In genomic region chr15:31158858-31159569, GRCh38 we compare ENCODE assay signal across 26 cellular contexts. TPM values are rescaled to one million over a fixed set of nuclear protein-coding genes. Genes with fewer than 3 reads are reported as not detected.
A peak's percentile ranks its signal among the peaks of the same experiment; 100 is the strongest.
DNase-seq lines count a peak whose midpoint lies in the region; ATAC-seq and TF ChIP-seq lines count a peak whose summit lies in the region.
"Had no signal": no experiment of that assay in that cellular context is flagged by ENCODE, and none has a peak within 500 bp of the region (broad histone marks: within the 10 kb centered on the region; RNA-seq: fewer than 3 reads in every experiment).

No MANE protein-coding gene starts in this region.

- POLR2A ChIA-PET in OCI-LY7 (lab: Charles Lee): no interaction called here

- no peaks in the 10 kb centered on the region for H3K79me2 ChIP-seq in GM23338 (replicated peaks; ENCODE audit: insufficient read depth)
- no peaks in the 10 kb centered on the region for H3K79me2 ChIP-seq in OCI-LY7 (ENCODE audit: insufficient read depth, low read depth, low read length)

- TF ChIP-seq EP300 in esophagus muscularis mucosa (IDR thresholded peaks at IDR 0.05): no peak

- intact Hi-C loops in esophagus muscularis mucosa (cut with DNase I): no loop called here
- intact Hi-C loops in psoas muscle (cut with DNase I): no loop called here
- intact Hi-C loops in OCI-LY7 (cut with micrococcal nuclease; ENCODE audit: unreplicated experiment): no loop called here

- no peak overlapping the region for H3K27ac ChIP-seq in GM23338 (ENCODE audit: low read depth)
- no peak overlapping the region for H3K27ac ChIP-seq in esophagus muscularis mucosa (replicated peaks in 1 of 4)
- no peak overlapping the region for H3K27ac ChIP-seq in psoas muscle
- H3K27ac ChIP-seq in OCI-LY7 (ENCODE audit: low read depth, low read length, poor library complexity, severe bottlenecking): no peak overlapping the region
- H3K27ac ChIP-seq: BLaER1 treated with 17β-estradiol and CSF1 and Interleukin-3, amounts not matched to agents 10 nM and 100 nM; lower lobe of right lung; Peyer's patch had no signal

- no peaks in the 10 kb centered on the region for H3K9me2 ChIP-seq in GM23338 (ENCODE audit: insufficient read depth)
- no peaks in the 10 kb centered on the region for H3K9me2 ChIP-seq in OCI-LY7 (ENCODE audit: insufficient read depth, low read length)

- CTCF ChIA-PET in OCI-LY7 (lab: Charles Lee; ENCODE audit: unreplicated experiment): no interaction called here

- H3K36me3 ChIP-seq in GM23338 (ENCODE audit: insufficient read depth): peaks cover 6% of the 10 kb centered on the region; the same call in 1 of the 2 replicates
- H3K36me3 ChIP-seq in esophagus muscularis mucosa: no peaks in the 10 kb centered on the region
- H3K36me3 ChIP-seq in psoas muscle (ENCODE audit: insufficient read depth in 1 of 2, low read depth in 1 of 2): no peaks in the 10 kb centered on the region
- no peaks in the 10 kb centered on the region for H3K36me3 ChIP-seq in OCI-LY7 (ENCODE audit: insufficient read depth, low read length)
- H3K36me3 ChIP-seq: BLaER1 treated with 17β-estradiol and CSF1 and Interleukin-3, amounts not matched to agents 10 nM and 100 nM; lower lobe of right lung; Peyer's patch had no signal

- H3K4me3 Mint-ChIP-seq in GM23338: no peak overlapping the region
- H3K4me3 Mint-ChIP-seq: activated CD4-positive, alpha-beta T cell treated with anti-CD3 and anti-CD28 coated beads, Interleukin-2, amount 10 ng/mL, durations not matched to agents 7 days and 5 days; activated T-helper 1 cell treated with anti-CD3 and anti-CD28 coated beads, Interleukin-12 subunit alpha, Interleukin-12 subunit beta, Interleukin-2, Interleukin-4 antibody, amounts not matched to agents 30 ng/mL and 10 ng/mL and 1 ng/mL, durations not matched to agents 14 hours and 24 hours and 36 hours; T-helper 17 cell had no signal

- H3K9me3 ChIP-seq in esophagus muscularis mucosa (no peaks in the 10 kb centered on the region), psoas muscle (no peaks in the 10 kb centered on the region), OCI-LY7 (ENCODE audit: low read length) (no peaks in the 10 kb centered on the region)
- H3K9me3 ChIP-seq: BLaER1 treated with 17β-estradiol and CSF1 and Interleukin-3, amounts not matched to agents 10 nM and 100 nM; lower lobe of right lung; Peyer's patch had no signal

- no peaks in the 10 kb centered on the region for H3F3A ChIP-seq in GM23338 (replicated peaks; ENCODE audit: low read depth)

- DNase-seq in GM23338 (ENCODE audit: low spot score) (no peak), esophagus muscularis mucosa (ENCODE audit: extremely low spot score) (peak; percentile 66), left kidney (ENCODE audit: low read depth, low spot score) (peak; percentile 26), psoas muscle (no peak), NCI-H2107 treated with DMSO at 0.1 percent for 48 hours (lab: John Stamatoyannopoulos, UW; ENCODE audit: unreplicated experiment) (no peak), OCI-LY7 (ENCODE audit: low spot score) (no peak)
- DNase-seq in stimulated activated CD4-positive, alpha-beta T cell treated with anti-CD3 and anti-CD28 coated beads, Interleukin-4, amount 100 ng/mL, for 4 hours: no peak
- DNase-seq: activated CD4-positive, alpha-beta T cell treated with anti-CD3 and anti-CD28 coated beads, Interleukin-2, amount 10 ng/mL, durations not matched to agents 7 days and 5 days; activated naive CD4-positive, alpha-beta T cell treated with anti-CD3 and anti-CD28 coated beads, Interleukin-2, amount 50 U/mL, for 16 hours; anterior cingulate cortex; caudate nucleus; dermis blood vessel endothelial cell; Kasumi-1; lower lobe of right lung; NCI-H1105; NCI-H510A; NK-92 treated with Interleukin-12 subunit alpha and Interleukin-12 subunit beta, amount 100 ng/mL, for 24 hours; Peyer's patch; stimulated activated CD4-positive, alpha-beta T cell treated with anti-CD3 and anti-CD28 coated beads, Interleukin-12 subunit alpha, Interleukin-12 subunit beta, amount 100 ng/mL, for 4 hours; T-helper 17 cell had no signal

- H3K27me3 ChIP-seq in GM23338 (ENCODE audit: insufficient read depth): no peaks in the 10 kb centered on the region
- H3K27me3 ChIP-seq in esophagus muscularis mucosa: peaks cover 0 to 11% (median 0%) of the 10 kb centered on the region in 4 donors
- no peaks in the 10 kb centered on the region for H3K27me3 ChIP-seq in psoas muscle (ENCODE audit: insufficient read depth in 3 of 3, low read length in 2 of 3)
- H3K27me3 ChIP-seq: BLaER1 treated with 17β-estradiol and CSF1 and Interleukin-3, amounts not matched to agents 10 nM and 100 nM; Peyer's patch had no signal

- peak; percentile 27 for ATAC-seq in GM23338
- peak; percentile 75 to 98 (median 94) for ATAC-seq in psoas muscle
- ATAC-seq in GM19455 (IDR thresholded peaks at IDR 0.05; ENCODE audit: unreplicated experiment): no peak
- ATAC-seq: T-helper 17 cell had no signal

- no TSS peak for BruUV-seq in OCI-LY7 (replicated peaks; lab: Mats Ljungman, UMichigan)

- TF ChIP-seq CTCF in GM23338 (conservative IDR thresholded peaks at IDR 0.05; ENCODE audit: low read depth in 2 of 2) (no peak), esophagus muscularis mucosa (IDR thresholded peaks at IDR 0.05) (no peak), psoas muscle (IDR thresholded peaks at IDR 0.05) (no peak), OCI-LY7 (conservative IDR thresholded peaks at IDR 0.05; ENCODE audit: low read length) (no peak)

- H3K4me3 ChIP-seq in GM23338: no peak overlapping the region
- no peak overlapping the region for H3K4me3 ChIP-seq in esophagus muscularis mucosa
- no peak overlapping the region for H3K4me3 ChIP-seq in psoas muscle
- H3K4me3 ChIP-seq in OCI-LY7 (ENCODE audit: low read depth, low read length, poor library complexity, severe bottlenecking): no peak overlapping the region
- H3K4me3 ChIP-seq: BLaER1 treated with 17β-estradiol and CSF1 and Interleukin-3, amounts not matched to agents 10 nM and 100 nM; lower lobe of right lung; Peyer's patch had no signal

- H3K4me1 ChIP-seq in GM23338 (ENCODE audit: insufficient read depth) (peaks cover 24% of the 10 kb centered on the region; the same call in 1 of the 2 replicates), esophagus muscularis mucosa (no peaks in the 10 kb centered on the region), psoas muscle (peaks cover 9% of the 10 kb centered on the region), OCI-LY7 (ENCODE audit: insufficient read depth, low read length, poor library complexity, severe bottlenecking) (no peaks in the 10 kb centered on the region)
- H3K4me1 ChIP-seq: lower lobe of right lung, Peyer's patch had no signal

- 0 out of 2 replicates have a peak overlapping the region, but pooled peaks have one; percentile 47 for H3K27ac Mint-ChIP-seq in GM23338
- H3K27ac Mint-ChIP-seq: activated CD4-positive, alpha-beta T cell treated with anti-CD3 and anti-CD28 coated beads, Interleukin-2, amount 10 ng/mL, durations not matched to agents 7 days and 5 days; activated T-helper 1 cell treated with anti-CD3 and anti-CD28 coated beads, Interleukin-12 subunit alpha, Interleukin-12 subunit beta, Interleukin-2, Interleukin-4 antibody, amounts not matched to agents 30 ng/mL and 10 ng/mL and 1 ng/mL, durations not matched to agents 14 hours and 24 hours and 36 hours; T-helper 17 cell had no signal

- H4K20me1 ChIP-seq in GM23338 (replicated peaks; ENCODE audit: insufficient read depth): no peaks in the 10 kb centered on the region
- no peaks in the 10 kb centered on the region for H4K20me1 ChIP-seq in OCI-LY7 (ENCODE audit: insufficient read depth, low read length)
- H4K20me1 ChIP-seq: BLaER1 treated with 17β-estradiol and CSF1 and Interleukin-3, amounts not matched to agents 10 nM and 100 nM had no signal

- TF ChIP-seq POLR2A in esophagus muscularis mucosa (IDR thresholded peaks at IDR 0.05; ENCODE audit: low read depth): no peak

- H3K9me3 Mint-ChIP-seq in GM23338: peaks cover 7% of the 10 kb centered on the region; the same call in 2 of the 3 replicates
- H3K9me3 Mint-ChIP-seq: activated CD4-positive, alpha-beta T cell treated with anti-CD3 and anti-CD28 coated beads, Interleukin-2, amount 10 ng/mL, durations not matched to agents 7 days and 5 days; activated T-helper 1 cell treated with anti-CD3 and anti-CD28 coated beads, Interleukin-12 subunit alpha, Interleukin-12 subunit beta, Interleukin-2, Interleukin-4 antibody, amounts not matched to agents 30 ng/mL and 10 ng/mL and 1 ng/mL, durations not matched to agents 14 hours and 24 hours and 36 hours had no signal

- peak overlapping the region; percentile 90 for H2AFZ ChIP-seq in GM23338
- no peak overlapping the region for H2AFZ ChIP-seq in OCI-LY7 (ENCODE audit: low read length)

- H3K4me1 Mint-ChIP-seq in GM23338: peaks cover 27% of the 10 kb centered on the region
- H3K4me1 Mint-ChIP-seq: activated CD4-positive, alpha-beta T cell treated with anti-CD3 and anti-CD28 coated beads, Interleukin-2, amount 10 ng/mL, durations not matched to agents 7 days and 5 days had no signal

- H3K4me2 ChIP-seq in GM23338 (no peak overlapping the region), OCI-LY7 (ENCODE audit: low read length) (no peak overlapping the region)
- H3K4me2 ChIP-seq: BLaER1 treated with 17β-estradiol and CSF1 and Interleukin-3, amounts not matched to agents 10 nM and 100 nM had no signal

- H3K36me3 Mint-ChIP-seq in GM23338 (ENCODE audit: low read depth): peaks cover 9% of the 10 kb centered on the region; the same call in 1 of the 3 replicates

- H3K27me3 Mint-ChIP-seq in GM23338 (ENCODE audit: insufficient read depth, low read depth, poor library complexity): peaks cover 10% of the 10 kb centered on the region
- H3K27me3 Mint-ChIP-seq: activated CD4-positive, alpha-beta T cell treated with anti-CD3 and anti-CD28 coated beads, Interleukin-2, amount 10 ng/mL, durations not matched to agents 7 days and 5 days had no signal

- WGBS in esophagus muscularis mucosa: 64% methylated on average over 11 of the region's 11 CpGs
- 40 to 55% (median 43%) methylated on average over 11 of the region's 11 CpGs for WGBS in psoas muscle, 3 donors

TF ChIP-seq in GM23338, 12 proteins besides CTCF, POLR2A, EP300 and RAD21 (continues in another document):
- TF ChIP-seq POLR2AphosphoS5 (IDR thresholded peaks at IDR 0.05; ENCODE audit: low read depth) (no peak), ETS1 (IDR thresholded peaks at IDR 0.05) (no peak)

RNA-seq across cellular contexts. Expression of gene TRPM1, which starts 57.5 kb away (rescaled TPM):
- total RNA-seq in GM23338 (2014; rRNA removed; shearing (Covaris generic)): not detected in 2 replicates
- 0.17 and 0.19 TPM in 2 replicates for polyA plus RNA-seq in GM23338 (2016; fragmentation: Nextera tagmentation; extraction: Ambion mirVana)
- not detected for total RNA-seq in esophagus muscularis mucosa
- total RNA-seq in psoas muscle: not detected
- under 1 TPM in 1 of 3 donors, not detected in 2; 0.03 TPM for polyA plus RNA-seq in psoas muscle
- total RNA-seq in OCI-LY7 (2014; rRNA removed; shearing (Covaris generic)): 0.13 TPM in 1 of 2 replicates, not detected in the other
- total RNA-seq in OCI-LY7 (2022): not detected in 2 replicates
- total RNA-seq: activated CD4-positive, alpha-beta T cell treated with anti-CD3 and anti-CD28 coated beads, Interleukin-2, amount 10 ng/mL, durations not matched to agents 7 days and 5 days; activated T-helper 1 cell treated with anti-CD3 and anti-CD28 coated beads, Interleukin-12 subunit alpha, Interleukin-12 subunit beta, Interleukin-2, Interleukin-4 antibody, amounts not matched to agents 30 ng/mL and 10 ng/mL and 1 ng/mL, durations not matched to agents 14 hours and 24 hours and 36 hours; endothelial cell of umbilical vein; lower lobe of right lung; Peyer's patch; renal cortical epithelial cell; T-helper 17 cell; urinary bladder had no signal
- polyA plus RNA-seq: urinary bladder had no signal

Comparison
In these comparisons a context has a peak if more than half of its experiments do, and no peak if none do; other contexts are left out.
1. DNase-seq: peak in esophagus muscularis mucosa (single experiment) and left kidney (single experiment); none in GM23338 (single experiment), psoas muscle (0 of 2), NCI-H2107 treated with DMSO at 0.1 percent for 48 hours (single experiment), stimulated activated CD4-positive, alpha-beta T cell treated with anti-CD3 and anti-CD28 coated beads, Interleukin-4, amount 100 ng/mL, for 4 hours (0 of 2) and OCI-LY7 (single experiment).